In the genomic region with DNA sequence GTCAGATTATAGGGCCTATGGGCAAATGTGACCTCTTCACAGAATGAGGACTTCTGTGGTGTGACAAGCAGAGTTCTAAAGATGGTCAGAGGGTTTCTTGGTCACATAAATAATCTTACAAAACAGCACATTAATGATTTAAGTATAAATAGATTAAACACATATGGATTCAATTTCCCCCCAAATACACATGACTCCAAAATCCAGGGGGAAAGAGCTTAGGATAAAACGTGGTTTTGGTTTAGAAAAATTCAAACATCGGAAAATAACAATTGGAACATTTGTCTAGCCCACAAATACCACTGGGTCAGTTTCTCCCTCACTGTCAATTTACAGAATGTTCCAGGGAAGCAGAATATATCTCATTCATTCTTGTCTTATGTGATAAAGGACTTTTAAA, we compare ENCODE assay signal across 30 cellular contexts.
"Had no signal": no experiment of that assay in that cellular context is flagged by ENCODE, and none has a peak within 500 bp of the region (broad histone marks: within the 10 kb centered on the region; RNA-seq: fewer than 3 reads in every experiment).

No MANE protein-coding gene starts in this region.

- H3K9me3 Mint-ChIP-seq: activated B cell treated with CpG ODN at 0.5 μM for 24 hours; activated CD8-positive, alpha-beta T cell treated with anti-CD3 and anti-CD28 coated beads for 36 hours; activated T-cell treated with anti-CD3 and anti-CD28 coated beads, Interleukin-2, amount 50 U/mL, for 4 hours; activated T-helper 17 cell treated with anti-CD3 and anti-CD28 coated beads, Interleukin-2, amount 50 U/mL, for 72 hours; effector memory CD8-positive, alpha-beta T cell; T-helper 2 cell treated with Interferon-gamma antibody and Interleukin-4, amounts not matched to agents 5 μg/mL and 100 μg/mL, for 36 hours had no signal

- H2AFZ ChIP-seq: hepatocyte had no signal

- H3K27ac ChIP-seq: body of pancreas, gastroesophageal sphincter, heart right ventricle, hepatocyte, WERI-Rb-1 had no signal

- H3K36me3 ChIP-seq: gastroesophageal sphincter, heart right ventricle, WERI-Rb-1 had no signal

- H3K4me1 Mint-ChIP-seq: activated B cell treated with CpG ODN at 0.5 μM for 24 hours had no signal

- DNase-seq: activated B cell treated with CpG ODN at 0.5 μM for 24 hours; activated CD4-positive, alpha-beta T cell treated with anti-CD3 and anti-CD28 coated beads for 48 hours; activated CD4-positive, alpha-beta T cell treated with anti-CD3 and anti-CD28 coated beads, Interleukin-2, amount 50 U/mL, for 1 hour; activated CD4-positive, alpha-beta T cell treated with anti-CD3 and anti-CD28 coated beads, Interleukin-2, amount 50 U/mL, for 48 hours; activated CD8-positive, alpha-beta memory T cell treated with anti-CD3 and anti-CD28 coated beads for 24 hours; activated CD8-positive, alpha-beta T cell treated with anti-CD3 and anti-CD28 coated beads for 36 hours; activated effector memory CD4-positive, alpha-beta T cell treated with Interleukin-2 at 50 U/mL for 16 hours; activated gamma-delta T cell treated with Interleukin-2 at 50 U/mL for 16 hours; activated naive CD4-positive, alpha-beta T cell treated with anti-CD3 and anti-CD28 coated beads, Interleukin-2, amount 50 U/mL, for 16 hours; activated naive CD4-positive, alpha-beta T cell treated with Interleukin-2 at 50 U/mL for 16 hours; activated T-cell treated with anti-CD3 and anti-CD28 coated beads, Interleukin-2, amount 50 U/mL, for 4 hours; amniotic stem cell; aorta; body of pancreas; caudate nucleus; cortex of kidney; dermis blood vessel endothelial cell; effector CD4-positive, alpha-beta T cell; effector memory CD8-positive, alpha-beta T cell; foreskin fibroblast; heart right ventricle; T-helper 1 cell; T-helper 17 cell; T1000; WERI-Rb-1 had no signal

- H3K27me3 ChIP-seq: body of pancreas, gastroesophageal sphincter, heart right ventricle, hepatocyte had no signal

- H3K4me3 Mint-ChIP-seq: activated B cell treated with CpG ODN at 0.5 μM for 24 hours; activated CD8-positive, alpha-beta T cell treated with anti-CD3 and anti-CD28 coated beads for 36 hours; activated naive CD8-positive, alpha-beta T cell; activated T-cell treated with anti-CD3 and anti-CD28 coated beads, Interleukin-2, amount 50 U/mL, for 4 hours; activated T-helper 17 cell treated with anti-CD3 and anti-CD28 coated beads, Interleukin-2, amount 50 U/mL, for 72 hours; effector memory CD8-positive, alpha-beta T cell; T-helper 17 cell; T-helper 2 cell treated with Interferon-gamma antibody and Interleukin-4, amounts not matched to agents 5 μg/mL and 100 μg/mL, for 36 hours had no signal

- H3K4me3 ChIP-seq: body of pancreas, gastroesophageal sphincter, heart right ventricle, hepatocyte had no signal

- H3K9me3 ChIP-seq: body of pancreas, gastroesophageal sphincter, heart right ventricle had no signal

- H3K27me3 Mint-ChIP-seq: activated CD8-positive, alpha-beta T cell treated with anti-CD3 and anti-CD28 coated beads for 36 hours; activated naive CD8-positive, alpha-beta T cell; activated T-helper 17 cell treated with anti-CD3 and anti-CD28 coated beads, Interleukin-2, amount 50 U/mL, for 72 hours; T-helper 17 cell had no signal

- H3K4me2 ChIP-seq: hepatocyte had no signal

- H3K36me3 Mint-ChIP-seq: activated naive CD8-positive, alpha-beta T cell had no signal

- H3K27ac Mint-ChIP-seq: activated B cell treated with CpG ODN at 0.5 μM for 24 hours; activated CD8-positive, alpha-beta T cell treated with anti-CD3 and anti-CD28 coated beads for 36 hours; activated naive CD8-positive, alpha-beta T cell; activated T-helper 17 cell treated with anti-CD3 and anti-CD28 coated beads, Interleukin-2, amount 50 U/mL, for 72 hours; effector memory CD8-positive, alpha-beta T cell; T-helper 17 cell; T-helper 2 cell treated with Interferon-gamma antibody and Interleukin-4, amounts not matched to agents 5 μg/mL and 100 μg/mL, for 36 hours had no signal

- H3K79me2 ChIP-seq: hepatocyte had no signal
